ENCODE assay signal across 8 cellular contexts in the genomic region with DNA sequence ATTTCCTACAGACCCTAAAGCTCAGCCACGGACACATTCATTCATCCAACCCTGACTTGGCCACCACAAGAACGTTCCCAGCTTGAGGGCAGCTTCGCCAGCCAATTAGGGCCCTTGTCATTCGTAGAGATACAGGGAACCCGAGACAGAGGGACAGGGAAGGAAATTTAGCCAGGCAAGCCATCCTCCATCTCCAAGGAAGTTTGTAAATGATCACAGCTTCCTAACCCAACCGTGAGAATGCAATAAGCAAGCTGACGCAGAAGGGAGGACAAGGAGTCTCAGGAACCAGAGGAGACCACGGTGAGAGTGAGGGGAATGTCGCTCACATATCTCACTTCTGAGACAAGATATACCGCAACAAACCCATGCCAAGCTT. TPM values are rescaled to one million over a fixed set of nuclear protein-coding genes. Genes with fewer than 3 reads are reported as not detected.
A peak's percentile ranks its signal among the peaks of the same experiment; 100 is the strongest.
DNase-seq lines count a peak whose midpoint lies in the region; ATAC-seq lines count a peak whose summit lies in the region.

No MANE protein-coding gene starts in this region.

- peaks cover 40 to 61% (median 55%) of the 10 kb centered on the region in 11 experiments; a peak in 21 of 22 replicates for H4K20me1 ChIP-seq in BLaER1 treated with 17β-estradiol and CSF1 and Interleukin-3, amounts not matched to agents 10 nM and 100 nM
- H4K20me1 ChIP-seq in Karpas-422 (ENCODE audit: insufficient read depth, low read depth, low read length), result peaks cover 51% of the 10 kb centered on the region

- no peak for ATAC-seq in natural killer cell treated with Interleukin-12 subunit alpha and Interleukin-12 subunit beta and Interleukin-15 and Interleukin-18, amount 100 ng/mL, for 72 hours
- ATAC-seq in HG03139 (IDR thresholded peaks at IDR 0.05; ENCODE audit: unreplicated experiment), result no peak

- no peaks in the 10 kb centered on the region for H3K9me3 Mint-ChIP-seq in dendritic cell treated with granulocyte-macrophage colony-stimulating factor and Interleukin-4, amounts not matched to agents 40 ng/mL and 50 ng/mL, for 4 days
- no peaks in the 10 kb centered on the region for H3K9me3 Mint-ChIP-seq in natural killer cell treated with Interleukin-12 subunit alpha and Interleukin-12 subunit beta and Interleukin-15 and Interleukin-18, amount 100 ng/mL, for 72 hours

- peaks cover 68 to 78% (median 71%) of the 10 kb centered on the region in 10 experiments for H3K4me1 ChIP-seq in BLaER1 treated with 17β-estradiol and CSF1 and Interleukin-3, amounts not matched to agents 10 nM and 100 nM
- peaks cover 66% of the 10 kb centered on the region for H3K4me1 ChIP-seq in Karpas-422 (ENCODE audit: low read length)

- H3K27me3 ChIP-seq in BLaER1 treated with 17β-estradiol and CSF1 and Interleukin-3, amounts not matched to agents 10 nM and 100 nM, result no peaks in the 10 kb centered on the region
- H3K27me3 ChIP-seq in Karpas-422 (ENCODE audit: low read length), result no peaks in the 10 kb centered on the region

- H3K9me2 ChIP-seq in Karpas-422 (replicated peaks; ENCODE audit: insufficient read depth, low read length), result no peaks in the 10 kb centered on the region

- peaks cover 33% of the 10 kb centered on the region for H3K36me3 Mint-ChIP-seq in dendritic cell treated with granulocyte-macrophage colony-stimulating factor and Interleukin-4, amounts not matched to agents 40 ng/mL and 50 ng/mL, for 4 days (ENCODE audit: low read depth)
- H3K36me3 Mint-ChIP-seq in natural killer cell treated with Interleukin-12 subunit alpha and Interleukin-12 subunit beta and Interleukin-15 and Interleukin-18, amount 100 ng/mL, for 72 hours, result no peaks in the 10 kb centered on the region

- no peaks in the 10 kb centered on the region for H3K27me3 Mint-ChIP-seq in dendritic cell treated with granulocyte-macrophage colony-stimulating factor and Interleukin-4, amounts not matched to agents 40 ng/mL and 50 ng/mL, for 4 days
- no peaks in the 10 kb centered on the region for H3K27me3 Mint-ChIP-seq in natural killer cell treated with Interleukin-12 subunit alpha and Interleukin-12 subunit beta and Interleukin-15 and Interleukin-18, amount 100 ng/mL, for 72 hours

- H3K4me1 Mint-ChIP-seq in dendritic cell treated with granulocyte-macrophage colony-stimulating factor and Interleukin-4, amounts not matched to agents 40 ng/mL and 50 ng/mL, for 4 days (ENCODE audit: low read depth), result peaks cover 44% of the 10 kb centered on the region
- peaks cover 28 to 37% of the 10 kb centered on the region in 2 donors for H3K4me1 Mint-ChIP-seq in natural killer cell treated with Interleukin-12 subunit alpha and Interleukin-12 subunit beta and Interleukin-15 and Interleukin-18, amount 100 ng/mL, for 72 hours (ENCODE audit: low read depth in 2 of 2)

- peak overlapping the region in 10 of 11 experiments; percentile 94 to 99 (median 97); a peak in 13 of 22 replicates for H3K27ac ChIP-seq in BLaER1 treated with 17β-estradiol and CSF1 and Interleukin-3, amounts not matched to agents 10 nM and 100 nM
- H3K27ac ChIP-seq in Karpas-422 (ENCODE audit: low read length), result peak overlapping the region; percentile 48; the same call in 1 of the 2 replicates

- peak overlapping the region; percentile 75 to 88 (median 82) for H3K4me3 ChIP-seq in BLaER1 treated with 17β-estradiol and CSF1 and Interleukin-3, amounts not matched to agents 10 nM and 100 nM
- H3K4me3 ChIP-seq in Karpas-422 (ENCODE audit: low read length), result peak overlapping the region; percentile 83

- H3K9me3 ChIP-seq in BLaER1 treated with 17β-estradiol and CSF1 and Interleukin-3, amounts not matched to agents 10 nM and 100 nM (replicated peaks in 1 of 11), result no peaks in the 10 kb centered on the region; a peak in 1 of 22 replicates
- H3K9me3 ChIP-seq in Karpas-422 (ENCODE audit: low read length), result no peaks in the 10 kb centered on the region

- H3K4me3 Mint-ChIP-seq in dendritic cell treated with granulocyte-macrophage colony-stimulating factor and Interleukin-4, amounts not matched to agents 40 ng/mL and 50 ng/mL, for 4 days, result peak overlapping the region; percentile 95
- H3K4me3 Mint-ChIP-seq in natural killer cell treated with Interleukin-12 subunit alpha and Interleukin-12 subunit beta and Interleukin-15 and Interleukin-18, amount 100 ng/mL, for 72 hours, result peak overlapping the region; percentile 90

- H3K79me2 ChIP-seq in Karpas-422 (ENCODE audit: low read length), result peaks cover 62% of the 10 kb centered on the region

- H3K36me3 ChIP-seq in BLaER1 treated with 17β-estradiol and CSF1 and Interleukin-3, amounts not matched to agents 10 nM and 100 nM, result peaks cover 0 to 30% (median 0%) of the 10 kb centered on the region in 11 experiments; a peak in 7 of 22 replicates
- no peaks in the 10 kb centered on the region for H3K36me3 ChIP-seq in Karpas-422 (ENCODE audit: insufficient read depth, low read length)

- intact Hi-C loops in dendritic cell treated with granulocyte-macrophage colony-stimulating factor and Interleukin-4, amounts not matched to agents 40 ng/mL and 50 ng/mL, for 4 days (cut with micrococcal nuclease), result loop anchor here (5.0 kb wide), 4 partner anchors 67 to 213 kb away; a partner anchor contains a TSS

- H2AFZ ChIP-seq in Karpas-422 (ENCODE audit: low read length), result no peak overlapping the region

- peak overlapping the region; percentile 71 for H3K27ac Mint-ChIP-seq in dendritic cell treated with granulocyte-macrophage colony-stimulating factor and Interleukin-4, amounts not matched to agents 40 ng/mL and 50 ng/mL, for 4 days
- peak overlapping the region; percentile 51 to 63 for H3K27ac Mint-ChIP-seq in natural killer cell treated with Interleukin-12 subunit alpha and Interleukin-12 subunit beta and Interleukin-15 and Interleukin-18, amount 100 ng/mL, for 72 hours

- H3K4me2 ChIP-seq in BLaER1 treated with 17β-estradiol and CSF1 and Interleukin-3, amounts not matched to agents 10 nM and 100 nM, result peak overlapping the region; percentile 86 to 98 (median 96)
- peak overlapping the region; percentile 79 for H3K4me2 ChIP-seq in Karpas-422 (ENCODE audit: low read depth, low read length, poor library complexity, severe bottlenecking)

- peak overlapping the region; percentile 94 to 99 (median 97); a peak in 21 of 22 replicates for H3K9ac ChIP-seq in BLaER1 treated with 17β-estradiol and CSF1 and Interleukin-3, amounts not matched to agents 10 nM and 100 nM
- H3K9ac ChIP-seq in Karpas-422 (ENCODE audit: low read length), result peak overlapping the region; percentile 82

- DNase-seq in Karpas-422 (no peak), COLO668 (lab: John Stamatoyannopoulos, UW; ENCODE audit: unreplicated experiment) (no peak), mesenteric fat pad (ENCODE audit: low spot score) (no peak), T-helper 9 cell (no peak)
- DNase-seq in natural killer cell treated with Interleukin-12 subunit alpha and Interleukin-12 subunit beta and Interleukin-15 and Interleukin-18, amount 100 ng/mL, for 72 hours (ENCODE audit: low spot score), result no peak

RNA-seq across cellular contexts. Expression of a gene that starts 1.4 kb away (rescaled TPM):
- 19.3 and 24.1 TPM in 2 replicates for total RNA-seq in Karpas-422 (2014; rRNA removed; shearing (Covaris generic); ENCODE audit: low replicate concordance)
- 1 to 10 TPM; 2.5 to 9.0 TPM for total RNA-seq in natural killer cell treated with Interleukin-12 subunit alpha and Interleukin-12 subunit beta and Interleukin-15 and Interleukin-18, amount 100 ng/mL, for 72 hours
- total RNA-seq in mesenteric fat pad, result 56.3 TPM
